8 cellular contexts compared by ENCODE assay signal in the genomic region with DNA sequence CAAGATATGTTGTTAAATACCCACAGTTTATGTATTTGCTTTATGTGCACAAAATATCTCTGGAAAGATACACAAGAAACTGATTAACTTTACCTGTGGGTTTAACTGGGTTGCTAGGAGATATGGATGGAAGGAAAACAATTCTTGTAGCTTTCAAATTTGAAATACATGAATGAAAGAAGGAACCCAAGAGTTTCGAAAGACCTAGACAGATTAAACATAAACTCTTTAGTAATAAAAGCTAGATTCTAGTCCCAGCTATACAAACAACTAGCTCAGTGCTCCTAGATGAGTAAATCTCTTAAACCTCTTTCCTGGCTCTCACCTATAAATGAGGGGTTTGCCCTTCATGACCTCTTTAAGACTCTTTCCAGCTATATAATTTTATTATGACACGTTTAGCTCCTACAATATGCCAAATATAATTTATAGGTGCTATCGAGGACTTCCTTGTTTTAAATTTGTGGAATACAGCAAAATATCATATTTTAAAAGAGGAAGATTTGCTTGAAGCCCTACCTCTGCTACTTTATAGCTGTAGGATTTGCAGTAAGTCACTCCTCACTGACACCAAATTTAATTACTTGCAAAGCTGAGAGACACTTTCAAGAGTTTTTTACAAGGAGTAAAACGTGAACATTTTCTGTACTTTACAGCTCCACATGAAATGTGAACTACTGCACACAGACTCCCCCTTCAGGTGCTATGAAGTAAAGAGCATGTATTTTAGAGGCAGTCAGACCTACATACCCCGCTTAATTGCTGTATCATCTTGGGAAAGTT. TPM values are rescaled to one million over a fixed set of nuclear protein-coding genes. Genes with fewer than 3 reads are reported as not detected.
DNase-seq lines count a peak whose midpoint lies in the region; ATAC-seq and TF ChIP-seq lines count a peak whose summit lies in the region.

No MANE protein-coding gene starts in this region.

- H3K9me3 Mint-ChIP-seq in CD4-positive, CD25-positive, alpha-beta regulatory T cell = peaks cover 0 to 1% (median 0%) of the 10 kb centered on the region in 7 donors

- H3K4me1 Mint-ChIP-seq in CD4-positive, CD25-positive, alpha-beta regulatory T cell = peaks cover under 1 to 7% (median 4%) of the 10 kb centered on the region in 4 donors

- H3K27ac Mint-ChIP-seq in CD4-positive, CD25-positive, alpha-beta regulatory T cell = no peak overlapping the region

- H3K4me1 ChIP-seq in CD4-positive, CD25-positive, alpha-beta regulatory T cell (ENCODE audit: control insufficient read depth, insufficient read depth, low read length, poor library complexity, severe bottlenecking) = no peaks in the 10 kb centered on the region
- H3K4me1 ChIP-seq in psoas muscle = peaks cover 53% of the 10 kb centered on the region

- H3K9me3 ChIP-seq in CD4-positive, CD25-positive, alpha-beta regulatory T cell (ENCODE audit: control insufficient read depth in 2 of 2, low read length in 2 of 2) = no peaks in the 10 kb centered on the region
- no peaks in the 10 kb centered on the region for H3K9me3 ChIP-seq in psoas muscle

- no peak overlapping the region for H3K27ac ChIP-seq in CD4-positive, CD25-positive, alpha-beta regulatory T cell (ENCODE audit: insufficient read depth, low read length, poor library complexity, severe bottlenecking)
- H3K27ac ChIP-seq in psoas muscle = no peak overlapping the region

- no peak overlapping the region for H3K4me3 Mint-ChIP-seq in CD4-positive, CD25-positive, alpha-beta regulatory T cell

- H3K27me3 ChIP-seq in CD4-positive, CD25-positive, alpha-beta regulatory T cell (ENCODE audit: control insufficient read depth, insufficient read depth, low read length) = no peaks in the 10 kb centered on the region
- H3K27me3 ChIP-seq in psoas muscle (ENCODE audit: insufficient read depth in 3 of 3, low read length in 2 of 3) = no peaks in the 10 kb centered on the region

- peak; percentile 44 to 66 for ATAC-seq in CD4-positive, CD25-positive, alpha-beta regulatory T cell (ENCODE audit: low read depth in 2 of 2)
- ATAC-seq in GM19023 (IDR thresholded peaks at IDR 0.05; ENCODE audit: unreplicated experiment) (peak; percentile 40), HG03565 (IDR thresholded peaks at IDR 0.05; ENCODE audit: unreplicated experiment) (peak; percentile 31), psoas muscle (peak; percentile 47 to 73 (median 61)), GM21515 (IDR thresholded peaks at IDR 0.05; ENCODE audit: unreplicated experiment) (no peak)

- no peaks in the 10 kb centered on the region for H3K27me3 Mint-ChIP-seq in CD4-positive, CD25-positive, alpha-beta regulatory T cell

- peak in 2 of 3 donors; percentile 11 to 58 for DNase-seq in CD4-positive, CD25-positive, alpha-beta regulatory T cell
- peak; percentile 48 for DNase-seq in RPMI7951 (ENCODE audit: low read depth)
- DNase-seq in fibroblast of gingiva (ENCODE audit: low read depth) = peak; percentile 42
- DNase-seq in psoas muscle = no peak
- DNase-seq in DMS79 treated with DMSO at 0.1 percent for 48 hours (lab: John Stamatoyannopoulos, UW) = no peak

- no peaks in the 10 kb centered on the region for H3K36me3 Mint-ChIP-seq in CD4-positive, CD25-positive, alpha-beta regulatory T cell

- 33 to 41% (median 33%) methylated on average over 5 of the region's 5 CpGs for WGBS in psoas muscle, 3 donors

- TF ChIP-seq CTCF in psoas muscle (IDR thresholded peaks at IDR 0.05) = peak; percentile 56

- intact Hi-C loops in psoas muscle (cut with DNase I) = loop anchor here (5.0 kb wide), 3 partner anchors 39 to 129 kb away; partner anchors contain the start of gene RRAS2 (in 1 of the 2)

- no peaks in the 10 kb centered on the region for H3K36me3 ChIP-seq in CD4-positive, CD25-positive, alpha-beta regulatory T cell (ENCODE audit: control insufficient read depth, insufficient read depth, low read length)
- no peaks in the 10 kb centered on the region for H3K36me3 ChIP-seq in psoas muscle (ENCODE audit: insufficient read depth in 1 of 2, low read depth in 1 of 2)

- H3K4me3 ChIP-seq in CD4-positive, CD25-positive, alpha-beta regulatory T cell (ENCODE audit: low read depth, low read length) = no peak overlapping the region
- no peak overlapping the region for H3K4me3 ChIP-seq in psoas muscle

RNA-seq across cellular contexts. Expression of gene RRAS2, which starts 50.7 kb away (rescaled TPM):
- total RNA-seq in CD4-positive, CD25-positive, alpha-beta regulatory T cell = 13.9 TPM
- 1 to 10 TPM; 1.8 to 4.9 (median 4.1) TPM for polyA plus RNA-seq in CD4-positive, CD25-positive, alpha-beta regulatory T cell
- total RNA-seq in RPMI7951 (2014; rRNA removed; shearing (Covaris generic)) = 34.9 and 41.1 TPM in 2 replicates
- 10 to 100 TPM; 44.3 to 89.8 (median 63.9) TPM for total RNA-seq in psoas muscle
- polyA plus RNA-seq in psoas muscle = 10 to 100 TPM; 45.0 to 54.0 (median 46.1) TPM

Comparison
In these comparisons a context has a peak if more than half of its experiments do, and no peak if none do; other contexts are left out.
1. DNase-seq: peak in CD4-positive, CD25-positive, alpha-beta regulatory T cell (2 of 3), RPMI7951 (single experiment) and fibroblast of gingiva (single experiment); none in psoas muscle (0 of 2) and DMS79 treated with DMSO at 0.1 percent for 48 hours (single experiment).